Comparison of ENCODE assay signal across 8 cellular contexts in the genomic region with DNA sequence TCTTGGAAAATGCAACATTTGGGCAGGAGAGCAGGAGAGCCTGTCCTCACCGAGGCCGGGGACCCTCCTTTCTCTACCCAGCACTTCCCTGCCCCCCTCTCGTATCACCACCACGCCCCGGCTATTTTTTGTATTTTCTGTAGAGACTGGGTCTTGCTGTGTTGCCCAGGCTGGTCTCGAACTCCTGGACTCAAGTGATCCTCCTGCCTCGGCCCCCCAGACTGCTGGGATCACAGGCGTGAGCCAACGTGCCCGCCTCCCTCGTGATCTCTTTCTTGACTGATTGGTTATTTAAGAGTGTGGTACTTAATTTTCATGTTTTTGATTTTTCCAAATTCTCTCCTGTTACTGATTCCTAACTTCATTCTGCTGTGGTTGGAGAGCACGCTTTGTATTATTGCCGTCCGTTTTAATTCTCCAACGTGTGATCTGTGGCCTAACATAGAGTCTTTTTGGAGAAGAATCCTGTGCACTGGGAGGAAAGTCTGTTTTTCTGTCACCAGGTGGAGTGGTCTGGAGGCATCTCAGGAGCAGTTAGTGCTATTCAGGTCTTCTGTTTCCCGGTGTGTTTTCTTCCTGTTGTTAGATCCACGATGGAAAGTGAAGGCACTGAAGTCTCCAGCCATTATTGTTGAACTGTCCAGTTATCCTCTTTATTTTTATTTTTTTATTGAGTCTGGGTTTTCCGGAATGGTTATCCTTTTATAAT. TPM values are rescaled to one million over a fixed set of nuclear protein-coding genes. Genes with fewer than 3 reads are reported as not detected.
DNase-seq lines count a peak whose midpoint lies in the region; ATAC-seq and TF ChIP-seq lines count a peak whose summit lies in the region.

No MANE protein-coding gene starts in this region.

- DNase-seq in 8988T (peak; percentile 88), ascending aorta (ENCODE audit: low spot score in 2 of 2) (no peak), lower lobe of right lung (no peak), SKM-1 treated with dmso at 0.1 percent for 144 hours (lab: John Stamatoyannopoulos, UW; ENCODE audit: unreplicated experiment) (no peak)
- no peak for DNase-seq in stimulated activated CD4-positive, alpha-beta T cell treated with anti-CD3 and anti-CD28 coated beads, Interleukin-4, amount 100 ng/mL, for 1 hour

- ATAC-seq in lower lobe of right lung (no peak), HG02759 (IDR thresholded peaks at IDR 0.05; ENCODE audit: unreplicated experiment) (no peak), HG03565 (IDR thresholded peaks at IDR 0.05; ENCODE audit: unreplicated experiment) (no peak)

- intact Hi-C loops in ascending aorta (cut with DNase I), result no loop called here
- intact Hi-C loops in lower lobe of right lung (cut with DNase I), result no loop called here

- H3K9me3 ChIP-seq in ES-I3 (ENCODE audit: control insufficient read depth, insufficient read depth, low read length) (no peaks in the 10 kb centered on the region), ascending aorta (peaks cover 1 to 7% of the 10 kb centered on the region in 2 donors), lower lobe of right lung (no peaks in the 10 kb centered on the region)

- H3K27ac ChIP-seq in ascending aorta (no peak overlapping the region), lower lobe of right lung (no peak overlapping the region)

- peak overlapping the region; percentile 70 for H3K9ac ChIP-seq in ES-I3 (ENCODE audit: low read depth, low read length)

- H3K4me3 ChIP-seq in ascending aorta, result peak overlapping the region; percentile 40 to 49
- H3K4me3 ChIP-seq in lower lobe of right lung, result peak overlapping the region; percentile 55

- H3K27me3 ChIP-seq in ascending aorta (no peaks in the 10 kb centered on the region), lower lobe of right lung (ENCODE audit: low read depth) (peaks cover 5% of the 10 kb centered on the region)

- TF ChIP-seq CTCF in ascending aorta (IDR thresholded peaks at IDR 0.05) (no peak), lower lobe of right lung (IDR thresholded peaks at IDR 0.05) (no peak)

- peaks cover 4% of the 10 kb centered on the region; the same call in 1 of the 2 replicates for H3K4me1 ChIP-seq in ES-I3 (ENCODE audit: insufficient read depth, low read length)
- peaks cover 3 to 5% of the 10 kb centered on the region in 2 donors for H3K4me1 ChIP-seq in ascending aorta
- peaks cover 22% of the 10 kb centered on the region for H3K4me1 ChIP-seq in lower lobe of right lung

- no peaks in the 10 kb centered on the region for H3K36me3 ChIP-seq in ES-I3 (ENCODE audit: insufficient read depth, low read length)
- no peaks in the 10 kb centered on the region for H3K36me3 ChIP-seq in ascending aorta
- no peaks in the 10 kb centered on the region for H3K36me3 ChIP-seq in lower lobe of right lung

RNA-seq across cellular contexts. Expression of gene ZNF778, which starts 40.4 kb away (rescaled TPM):
- total RNA-seq in ascending aorta, result 1.5 TPM
- total RNA-seq in lower lobe of right lung, result 9.7 TPM

RNA-seq across cellular contexts. Expression of gene SLC22A31, which starts 57.6 kb away (rescaled TPM):
- not detected for total RNA-seq in ascending aorta
- 132 TPM for total RNA-seq in lower lobe of right lung

Comparison
In these comparisons a context has a peak if more than half of its experiments do, and no peak if none do; other contexts are left out.
1. RNA of gene SLC22A31, which starts 57.6 kb away (total RNA-seq): 132 TPM in lower lobe of right lung (single experiment); not detected in ascending aorta (single experiment); every median in the first group is over 100 times any median in the second.